1 cellular context compared by ENCODE assay signal in the genomic region with DNA sequence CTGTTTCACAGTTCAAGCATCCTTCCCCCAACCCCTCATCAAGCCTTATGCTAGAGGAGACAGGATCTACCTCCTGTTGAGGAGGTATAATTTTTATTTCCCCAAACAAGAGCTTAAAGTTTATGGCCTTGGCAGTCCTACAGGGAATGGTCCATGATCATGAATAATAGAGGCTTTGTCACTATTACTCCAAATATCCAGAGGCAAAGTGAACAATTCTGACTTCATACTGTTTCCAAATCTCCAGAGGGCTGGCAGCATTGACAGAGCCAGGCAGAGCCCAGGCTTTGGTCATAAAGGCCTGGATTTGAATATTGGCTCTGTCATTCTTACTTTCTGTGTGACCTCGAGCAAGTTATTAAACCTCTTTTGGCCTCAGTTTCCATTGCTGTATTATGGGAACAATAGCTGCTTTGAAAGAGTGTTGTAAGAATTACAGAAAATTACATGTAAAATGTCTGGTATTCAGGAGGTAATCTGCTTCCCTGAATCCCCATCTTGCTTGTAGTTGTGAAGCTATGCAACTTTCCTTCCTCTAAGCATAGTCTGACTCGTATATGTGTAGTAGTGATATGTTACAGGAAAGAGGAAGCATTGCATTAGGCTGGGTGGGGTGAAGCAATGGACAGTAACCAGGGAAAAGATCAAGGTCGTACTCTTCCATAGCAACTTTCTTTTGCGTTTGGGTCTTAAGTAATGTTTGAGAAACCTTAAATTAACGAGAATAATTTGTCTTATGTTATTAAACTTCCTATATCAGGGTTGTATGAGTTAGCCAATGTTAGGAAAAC.
TF ChIP-seq lines count a peak whose summit lies in the region.

No MANE protein-coding gene starts in this region.

TF ChIP-seq in K562, 482 proteins besides CTCF, POLR2A, EP300 and RAD21 (continued from another document):
- TF ChIP-seq, protein P1, sequence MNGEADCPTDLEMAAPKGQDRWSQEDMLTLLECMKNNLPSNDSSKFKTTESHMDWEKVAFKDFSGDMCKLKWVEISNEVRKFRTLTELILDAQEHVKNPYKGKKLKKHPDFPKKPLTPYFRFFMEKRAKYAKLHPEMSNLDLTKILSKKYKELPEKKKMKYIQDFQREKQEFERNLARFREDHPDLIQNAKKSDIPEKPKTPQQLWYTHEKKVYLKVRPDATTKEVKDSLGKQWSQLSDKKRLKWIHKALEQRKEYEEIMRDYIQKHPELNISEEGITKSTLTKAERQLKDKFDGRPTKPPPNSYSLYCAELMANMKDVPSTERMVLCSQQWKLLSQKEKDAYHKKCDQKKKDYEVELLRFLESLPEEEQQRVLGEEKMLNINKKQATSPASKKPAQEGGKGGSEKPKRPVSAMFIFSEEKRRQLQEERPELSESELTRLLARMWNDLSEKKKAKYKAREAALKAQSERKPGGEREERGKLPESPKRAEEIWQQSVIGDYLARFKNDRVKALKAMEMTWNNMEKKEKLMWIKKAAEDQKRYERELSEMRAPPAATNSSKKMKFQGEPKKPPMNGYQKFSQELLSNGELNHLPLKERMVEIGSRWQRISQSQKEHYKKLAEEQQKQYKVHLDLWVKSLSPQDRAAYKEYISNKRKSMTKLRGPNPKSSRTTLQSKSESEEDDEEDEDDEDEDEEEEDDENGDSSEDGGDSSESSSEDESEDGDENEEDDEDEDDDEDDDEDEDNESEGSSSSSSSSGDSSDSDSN (IDR thresholded peaks at IDR 0.05; ENCODE audit: borderline replicate concordance in 1 of 2, low read depth in 2 of 2, low read length in 2 of 2), result no peak
- TF ChIP-seq CBFA2T2 (conservative IDR thresholded peaks at IDR 0.05) (no peak), CEBPG (CRISPR knock-in tag; IDR thresholded peaks at IDR 0.05) (peak; percentile 82), CEBPG (tag; conservative IDR thresholded peaks at IDR 0.05 in 1 of 2, IDR thresholded peaks at IDR 0.05 in 1 of 2) (peak; percentile 48 to 75), RBM25 (IDR thresholded peaks at IDR 0.05; ENCODE audit: low read depth, low read length, severe bottlenecking) (peak; percentile 50)
- TF ChIP-seq, protein P2, sequence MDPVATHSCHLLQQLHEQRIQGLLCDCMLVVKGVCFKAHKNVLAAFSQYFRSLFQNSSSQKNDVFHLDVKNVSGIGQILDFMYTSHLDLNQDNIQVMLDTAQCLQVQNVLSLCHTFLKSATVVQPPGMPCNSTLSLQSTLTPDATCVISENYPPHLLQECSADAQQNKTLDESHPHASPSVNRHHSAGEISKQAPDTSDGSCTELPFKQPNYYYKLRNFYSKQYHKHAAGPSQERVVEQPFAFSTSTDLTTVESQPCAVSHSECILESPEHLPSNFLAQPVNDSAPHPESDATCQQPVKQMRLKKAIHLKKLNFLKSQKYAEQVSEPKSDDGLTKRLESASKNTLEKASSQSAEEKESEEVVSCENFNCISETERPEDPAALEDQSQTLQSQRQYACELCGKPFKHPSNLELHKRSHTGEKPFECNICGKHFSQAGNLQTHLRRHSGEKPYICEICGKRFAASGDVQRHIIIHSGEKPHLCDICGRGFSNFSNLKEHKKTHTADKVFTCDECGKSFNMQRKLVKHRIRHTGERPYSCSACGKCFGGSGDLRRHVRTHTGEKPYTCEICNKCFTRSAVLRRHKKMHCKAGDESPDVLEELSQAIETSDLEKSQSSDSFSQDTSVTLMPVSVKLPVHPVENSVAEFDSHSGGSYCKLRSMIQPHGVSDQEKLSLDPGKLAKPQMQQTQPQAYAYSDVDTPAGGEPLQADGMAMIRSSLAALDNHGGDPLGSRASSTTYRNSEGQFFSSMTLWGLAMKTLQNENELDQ (CRISPR knock-in tag; IDR thresholded peaks at IDR 0.05; ENCODE audit: borderline replicate concordance), result no peak
